Comparison of ENCODE assay signal across 12 cellular contexts in the genomic region with DNA sequence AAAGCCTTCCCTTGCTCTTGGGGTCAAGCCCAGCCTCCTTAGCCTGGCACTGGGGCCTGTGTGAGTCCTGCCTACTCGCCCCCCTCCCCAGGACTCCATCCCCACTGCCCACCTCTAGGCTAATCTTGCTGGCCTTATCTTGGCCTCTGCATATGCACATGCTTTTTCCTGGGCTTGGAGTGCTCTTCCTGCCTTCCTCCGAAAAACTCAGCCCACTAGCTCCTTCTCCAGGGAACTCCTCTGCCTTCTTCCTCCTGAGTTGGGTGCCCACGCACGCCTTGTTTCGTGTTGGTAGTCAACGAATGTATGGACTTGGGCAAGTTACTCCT. TPM values are rescaled to one million over a fixed set of nuclear protein-coding genes. Genes with fewer than 3 reads are reported as not detected.
A peak's percentile ranks its signal among the peaks of the same experiment; 100 is the strongest.
DNase-seq lines count a peak whose midpoint lies in the region; ATAC-seq and TF ChIP-seq lines count a peak whose summit lies in the region.
"Had no signal": no experiment of that assay in that cellular context is flagged by ENCODE, and none has a peak within 500 bp of the region (broad histone marks: within the 10 kb centered on the region; RNA-seq: fewer than 3 reads in every experiment).

No MANE protein-coding gene starts in this region.

- H3K27me3 Mint-ChIP-seq in glutamatergic neuron (ENCODE audit: unreplicated experiment) = peaks cover 4% of the 10 kb centered on the region

- no peak for ATAC-seq in psoas muscle

- H3K9me3 ChIP-seq in OCI-LY3 (ENCODE audit: insufficient read depth, low read length) = no peaks in the 10 kb centered on the region
- H3K9me3 ChIP-seq in psoas muscle = no peaks in the 10 kb centered on the region
- no peaks in the 10 kb centered on the region for H3K9me3 ChIP-seq in transverse colon

- DNase-seq in ELF-1 (ENCODE audit: low read depth, low spot score) (peak; percentile 22), glutamatergic neuron (no peak), psoas muscle (no peak), AG08395 (ENCODE audit: low spot score) (no peak), transverse colon (no peak), DMS114 treated with DMSO at 0.1 percent for 48 hours (lab: John Stamatoyannopoulos, UW; ENCODE audit: unreplicated experiment) (no peak), NCI-H524 (lab: John Stamatoyannopoulos, UW) (no peak)

- peak overlapping the region; percentile 48 for H3K27ac Mint-ChIP-seq in glutamatergic neuron (ENCODE audit: unreplicated experiment)
- H3K27ac Mint-ChIP-seq: T-helper 1 cell treated with Interleukin-12 subunit alpha and Interleukin-12 subunit beta and Interleukin-4 antibody, amounts not matched to agents 30 μg/mL and 1 μg/mL, for 36 hours had no signal

- peak overlapping the region; percentile 95; the same call in 1 of the 2 replicates for H2AFZ ChIP-seq in OCI-LY3 (ENCODE audit: low read depth, low read length)

- in situ Hi-C loops in transverse colon (cut with MboI; ENCODE audit: low pct_ligation_motif_present in 1 of 4, low pct_unique_long_range_greater_than_20kb in 1 of 4, low sequenced_read_pairs in 3 of 4) = loop anchor here in 1 of 4 donors (25.0 kb wide), 1 partner anchor 421 kb away; no protein-coding TSS in a partner anchor

- TF ChIP-seq EP300 in transverse colon (IDR thresholded peaks at IDR 0.05; ENCODE audit: low read depth) = no peak

- no peaks in the 10 kb centered on the region for H3K79me2 ChIP-seq in OCI-LY3 (ENCODE audit: low read length)

- H3K4me3 ChIP-seq in OCI-LY3 (ENCODE audit: low read length) (no peak overlapping the region), psoas muscle (peak overlapping the region; percentile 44), transverse colon (no peak overlapping the region)

- TF ChIP-seq CTCF in OCI-LY3 (IDR thresholded peaks at IDR 0.05; ENCODE audit: low read depth, low read length) (no peak), glutamatergic neuron (IDR thresholded peaks at IDR 0.05; ENCODE audit: partially characterized antibody, unreplicated experiment) (no peak), psoas muscle (IDR thresholded peaks at IDR 0.05) (no peak), transverse colon (IDR thresholded peaks at IDR 0.05) (no peak)

- peaks cover 7% of the 10 kb centered on the region for H3K4me1 Mint-ChIP-seq in glutamatergic neuron (ENCODE audit: low read depth, unreplicated experiment)

- peak overlapping the region; percentile 84; the same call in 1 of the 2 replicates for H3K4me2 ChIP-seq in OCI-LY3 (ENCODE audit: low read length)

- H3K4me3 Mint-ChIP-seq in glutamatergic neuron (ENCODE audit: unreplicated experiment) = peak overlapping the region; percentile 30
- H3K4me3 Mint-ChIP-seq: T-helper 1 cell treated with Interleukin-12 subunit alpha and Interleukin-12 subunit beta and Interleukin-4 antibody, amounts not matched to agents 30 μg/mL and 1 μg/mL, for 36 hours had no signal

- TF ChIP-seq POLR2A in transverse colon (IDR thresholded peaks at IDR 0.05) = no peak

- H3K27ac ChIP-seq in OCI-LY3 (ENCODE audit: low read length) (no peak overlapping the region), psoas muscle (peak overlapping the region; percentile 23), transverse colon (no peak overlapping the region)

- H3K36me3 ChIP-seq in OCI-LY3 (replicated peaks; ENCODE audit: low read depth, low read length) = no peaks in the 10 kb centered on the region
- H3K36me3 ChIP-seq in psoas muscle (ENCODE audit: insufficient read depth in 1 of 2, low read depth in 1 of 2) = no peaks in the 10 kb centered on the region
- no peaks in the 10 kb centered on the region for H3K36me3 ChIP-seq in transverse colon

- peaks cover 5% of the 10 kb centered on the region for H3K36me3 Mint-ChIP-seq in glutamatergic neuron (ENCODE audit: unreplicated experiment)

- no peaks in the 10 kb centered on the region for H3K4me1 ChIP-seq in OCI-LY3 (ENCODE audit: low read length)
- no peaks in the 10 kb centered on the region for H3K4me1 ChIP-seq in psoas muscle
- H3K4me1 ChIP-seq in transverse colon = peaks cover 6 to 24% (median 18%) of the 10 kb centered on the region in 4 donors

- no peak overlapping the region for H3K9ac ChIP-seq in OCI-LY3 (ENCODE audit: low read length)

- H4K20me1 ChIP-seq in OCI-LY3 (ENCODE audit: insufficient read depth, low read length) = no peaks in the 10 kb centered on the region

- H3K27me3 ChIP-seq in OCI-LY3 (ENCODE audit: low read depth, low read length) (peaks cover 11% of the 10 kb centered on the region; the same call in 1 of the 2 replicates), psoas muscle (ENCODE audit: insufficient read depth in 3 of 3, low read length in 2 of 3) (peaks cover 0 to 12% (median 5%) of the 10 kb centered on the region in 3 donors), transverse colon (peaks cover 43% of the 10 kb centered on the region)

- intact Hi-C loops in psoas muscle (cut with DNase I) = loop anchor here in 1 of 2 donors (5.0 to 10.0 kb wide), 2 partner anchors 421 to 649 kb away; partner anchors contain the start of gene MED13
- intact Hi-C loops in transverse colon (cut with DNase I; ENCODE audit: low total_unique reads) = loop anchor here (5.0 to 10.0 kb wide), 3 partner anchors 136 to 891 kb away; partner anchors contain the start of gene APPBP2

- 78 to 89% (median 82%) methylated on average over 6 of the region's 6 CpGs for WGBS in psoas muscle, 3 donors
- 68 to 88% methylated on average over 5 to 6 of the region's 6 CpGs for WGBS in transverse colon (ENCODE audit: low coverage in 1 of 2), 2 donors

- peaks cover 5% of the 10 kb centered on the region for H3K9me3 Mint-ChIP-seq in glutamatergic neuron (ENCODE audit: unreplicated experiment)
- H3K9me3 Mint-ChIP-seq: T-helper 1 cell treated with Interleukin-12 subunit alpha and Interleukin-12 subunit beta and Interleukin-4 antibody, amounts not matched to agents 30 μg/mL and 1 μg/mL, for 36 hours had no signal

RNA-seq across cellular contexts. Expression of gene TBX2, which starts 16.5 kb away (rescaled TPM):
- total RNA-seq in glutamatergic neuron (ENCODE audit: unreplicated experiment) (5.4 TPM), psoas muscle (1 to 10 TPM; 6.3 to 8.7 (median 8.7) TPM), transverse colon (10 to 100 TPM in 2 of 4 donors, 1 to 10 TPM in 2; 2.6 to 13.5 (median 8.7) TPM)
- 1 to 10 TPM; 3.5 to 5.2 (median 5.1) TPM for polyA plus RNA-seq in psoas muscle

RNA-seq across cellular contexts. Expression of gene TBX4, which starts 36.0 kb away (rescaled TPM):
- total RNA-seq in glutamatergic neuron (ENCODE audit: unreplicated experiment) = not detected
- under 1 TPM in 1 of 4 donors, not detected in 3; 0.22 TPM for total RNA-seq in psoas muscle
- polyA plus RNA-seq in psoas muscle = not detected
- 1 to 10 TPM in 1 of 4 donors, not detected in 3; 2.4 TPM for total RNA-seq in transverse colon
- total RNA-seq: Daoy, frontal cortex, left colon had no signal
